ENCODE assay signal across 21 cellular contexts in genomic region chr20:53841741-53842140, GRCh38.
A peak's percentile ranks its signal among the peaks of the same experiment; 100 is the strongest.
DNase-seq lines count a peak whose midpoint lies in the region; ATAC-seq, FAIRE-seq and TF ChIP-seq lines count a peak whose summit lies in the region.
"Had no signal": no experiment of that assay in that cellular context is flagged by ENCODE, and none has a peak within 500 bp of the region (broad histone marks: within the 10 kb centered on the region; RNA-seq: fewer than 3 reads in every experiment).

No MANE protein-coding gene starts in this region.

- in situ Hi-C loops in gastrocnemius medialis (cut with MboI; ENCODE audit: low sequenced_read_pairs in 4 of 4) = no loop called here

- WGBS in testis, 2 donors = 62 to 77% methylated on average over 3 of the region's 3 CpGs

- H3K36me3 ChIP-seq in BLaER1 treated with 17β-estradiol and CSF1 and Interleukin-3, amounts not matched to agents 10 nM and 100 nM = no peaks in the 10 kb centered on the region
- H3K36me3 ChIP-seq in CD8-positive, alpha-beta T cell (ENCODE audit: insufficient read depth, low read length) = no peaks in the 10 kb centered on the region
- no peaks in the 10 kb centered on the region for H3K36me3 ChIP-seq in gastrocnemius medialis
- H3K36me3 ChIP-seq in testis (ENCODE audit: low read depth, missing control alignments) = no peaks in the 10 kb centered on the region
- H3K36me3 ChIP-seq: brain microvascular endothelial cell, right lobe of liver, stomach, WERI-Rb-1 had no signal

- no peaks in the 10 kb centered on the region for H3K27me3 Mint-ChIP-seq in CD8-positive, alpha-beta T cell (ENCODE audit: low read depth)
- no peaks in the 10 kb centered on the region for H3K27me3 Mint-ChIP-seq in activated CD4-positive, alpha-beta memory T cell treated with anti-CD3 and anti-CD28 coated beads, Interleukin-2, amount 10 ng/mL, durations not matched to agents 7 days and 5 days
- H3K27me3 Mint-ChIP-seq in immature natural killer cell (ENCODE audit: low read depth in 3 of 3) = peaks cover 4 to 17% (median 10%) of the 10 kb centered on the region in 3 donors

- no peak for TF ChIP-seq CTCF in CD8-positive, alpha-beta T cell (IDR thresholded peaks at IDR 0.05)
- TF ChIP-seq CTCF in gastrocnemius medialis (IDR thresholded peaks at IDR 0.05 in 4 of 5, conservative IDR thresholded peaks at IDR 0.05 in 1 of 5) = no peak
- no peak for TF ChIP-seq CTCF in testis (IDR thresholded peaks at IDR 0.05)

- peak overlapping the region in 4 of 11 experiments; percentile 13 to 47 (median 32); a peak in 1 of 22 replicates for H3K4me2 ChIP-seq in BLaER1 treated with 17β-estradiol and CSF1 and Interleukin-3, amounts not matched to agents 10 nM and 100 nM

- H3K4me1 ChIP-seq in BLaER1 treated with 17β-estradiol and CSF1 and Interleukin-3, amounts not matched to agents 10 nM and 100 nM = peaks cover 52 to 71% (median 66%) of the 10 kb centered on the region in 10 experiments
- peaks cover 86% of the 10 kb centered on the region for H3K4me1 ChIP-seq in CD8-positive, alpha-beta T cell (ENCODE audit: insufficient read depth, low read length)
- no peaks in the 10 kb centered on the region for H3K4me1 ChIP-seq in gastrocnemius medialis
- H3K4me1 ChIP-seq in testis = no peaks in the 10 kb centered on the region
- H3K4me1 ChIP-seq: right lobe of liver had no signal

- H3K27ac ChIP-seq in BLaER1 treated with 17β-estradiol and CSF1 and Interleukin-3, amounts not matched to agents 10 nM and 100 nM = peak overlapping the region in 8 of 11 experiments; percentile 12 to 87 (median 56); a peak in 11 of 22 replicates
- H3K27ac ChIP-seq in CD8-positive, alpha-beta T cell (ENCODE audit: low read depth, low read length) = peak overlapping the region; percentile 69
- H3K27ac ChIP-seq in gastrocnemius medialis (no peak overlapping the region), testis (no peak overlapping the region)
- H3K27ac ChIP-seq: brain microvascular endothelial cell, parathyroid adenoma, right lobe of liver, WERI-Rb-1 had no signal

- POLR2A ChIA-PET in CD8-positive, alpha-beta T cell (lab: Charles Lee) = interaction anchor here (2.7 kb wide), 1 partner anchor 31 kb away, joined by 11 read pairs; no protein-coding TSS in a partner anchor
- POLR2A ChIA-PET in activated CD4-positive, alpha-beta memory T cell treated with anti-CD3 and anti-CD28 coated beads, Interleukin-2, amount 10 ng/mL, durations not matched to agents 7 days and 5 days (lab: Charles Lee) = interaction anchor here (0.9 to 2.5 kb wide), 3 partner anchors 30 to 43 kb away, joined by 3 to 17 read pairs (median 11); no protein-coding TSS in a partner anchor

- no peak overlapping the region for H3K4me3 ChIP-seq in BLaER1 treated with 17β-estradiol and CSF1 and Interleukin-3, amounts not matched to agents 10 nM and 100 nM
- H3K4me3 ChIP-seq in CD8-positive, alpha-beta T cell (ENCODE audit: low read depth, low read length) = no peak overlapping the region
- H3K4me3 ChIP-seq in gastrocnemius medialis = no peak overlapping the region
- H3K4me3 ChIP-seq in testis = no peak overlapping the region
- H3K4me3 ChIP-seq: lung, right lobe of liver, stomach had no signal

- H3K36me3 Mint-ChIP-seq in CD8-positive, alpha-beta T cell = no peaks in the 10 kb centered on the region
- H3K36me3 Mint-ChIP-seq in activated CD4-positive, alpha-beta memory T cell treated with anti-CD3 and anti-CD28 coated beads, Interleukin-2, amount 10 ng/mL, durations not matched to agents 7 days and 5 days (ENCODE audit: low read depth) = peaks cover 6% of the 10 kb centered on the region
- no peaks in the 10 kb centered on the region for H3K36me3 Mint-ChIP-seq in immature natural killer cell

- H3K4me3 Mint-ChIP-seq in CD8-positive, alpha-beta T cell = no peak overlapping the region
- no peak overlapping the region for H3K4me3 Mint-ChIP-seq in activated CD4-positive, alpha-beta memory T cell treated with anti-CD3 and anti-CD28 coated beads, Interleukin-2, amount 10 ng/mL, durations not matched to agents 7 days and 5 days
- H3K4me3 Mint-ChIP-seq in immature natural killer cell = peak overlapping the region; percentile 47 to 80 (median 62)

- no peak for DNase-seq in CD8-positive, alpha-beta T cell
- DNase-seq in activated CD4-positive, alpha-beta memory T cell treated with anti-CD3 and anti-CD28 coated beads, Interleukin-2, amount 10 ng/mL, durations not matched to agents 7 days and 5 days = no peak
- DNase-seq in immature natural killer cell (no peak), RCC 7860 (ENCODE audit: low spot score) (no peak), gastrocnemius medialis (no peak), testis (no peak)
- DNase-seq: brain microvascular endothelial cell, cortex of kidney, hypothalamus, Karpas-422, NCI-H1105 treated with DMSO at 0.1 percent for 48 hours, NCI-H524 treated with DMSO at 0.1 percent for 48 hours, right lobe of liver, SIG-M5, stomach, WERI-Rb-1 had no signal

- peaks cover 0 to 28% (median 18%) of the 10 kb centered on the region in 11 experiments; a peak in 17 of 22 replicates for H3K9me3 ChIP-seq in BLaER1 treated with 17β-estradiol and CSF1 and Interleukin-3, amounts not matched to agents 10 nM and 100 nM (replicated peaks in 1 of 11)
- H3K9me3 ChIP-seq in CD8-positive, alpha-beta T cell (ENCODE audit: low read length) = no peaks in the 10 kb centered on the region
- no peaks in the 10 kb centered on the region for H3K9me3 ChIP-seq in gastrocnemius medialis
- H3K9me3 ChIP-seq in testis = no peaks in the 10 kb centered on the region
- H3K9me3 ChIP-seq: right lobe of liver, stomach had no signal

- intact Hi-C loops in CD8-positive, alpha-beta T cell (cut with DNase I, micrococcal nuclease) = loop anchor here in 1 of 2 experiments (2.0 kb wide), 2 partner anchors 29 to 107 kb away; no protein-coding TSS in a partner anchor
- intact Hi-C loops in gastrocnemius medialis (cut with DNase I; ENCODE audit: low total_unique reads) = no loop called here
- intact Hi-C loops in testis (cut with DNase I; ENCODE audit: low total_unique reads) = no loop called here

- no peak for ATAC-seq in CD8-positive, alpha-beta T cell
- ATAC-seq in GM21515 (IDR thresholded peaks at IDR 0.05; ENCODE audit: unreplicated experiment) = no peak
- no peak for ATAC-seq in gastrocnemius medialis
- ATAC-seq: right lobe of liver had no signal

- H3K4me1 Mint-ChIP-seq in CD8-positive, alpha-beta T cell (ENCODE audit: low read depth) = peaks cover 86% of the 10 kb centered on the region
- peaks cover 79% of the 10 kb centered on the region for H3K4me1 Mint-ChIP-seq in activated CD4-positive, alpha-beta memory T cell treated with anti-CD3 and anti-CD28 coated beads, Interleukin-2, amount 10 ng/mL, durations not matched to agents 7 days and 5 days
- peaks cover 87 to 93% of the 10 kb centered on the region in 2 donors for H3K4me1 Mint-ChIP-seq in immature natural killer cell

- CTCF ChIA-PET in CD8-positive, alpha-beta T cell (lab: Charles Lee) = interaction anchor here (1.2 kb wide), 1 partner anchor 11 kb away, joined by 6 read pairs; no protein-coding TSS in a partner anchor
- CTCF ChIA-PET in activated CD4-positive, alpha-beta memory T cell treated with anti-CD3 and anti-CD28 coated beads, Interleukin-2, amount 10 ng/mL, durations not matched to agents 7 days and 5 days (lab: Charles Lee) = interaction anchor here (3.1 kb wide), 1 partner anchor 30 kb away, joined by 13 read pairs; no protein-coding TSS in a partner anchor

- H3K27ac Mint-ChIP-seq in CD8-positive, alpha-beta T cell = peak overlapping the region; percentile 94
- H3K27ac Mint-ChIP-seq in activated CD4-positive, alpha-beta memory T cell treated with anti-CD3 and anti-CD28 coated beads, Interleukin-2, amount 10 ng/mL, durations not matched to agents 7 days and 5 days = peak overlapping the region; percentile 96
- peak overlapping the region; percentile 92 to 99 (median 98) for H3K27ac Mint-ChIP-seq in immature natural killer cell

- H3K27me3 ChIP-seq in BLaER1 treated with 17β-estradiol and CSF1 and Interleukin-3, amounts not matched to agents 10 nM and 100 nM = no peaks in the 10 kb centered on the region
- H3K27me3 ChIP-seq in CD8-positive, alpha-beta T cell (ENCODE audit: insufficient read depth, low read length) = no peaks in the 10 kb centered on the region
- H3K27me3 ChIP-seq in gastrocnemius medialis (no peaks in the 10 kb centered on the region), testis (no peaks in the 10 kb centered on the region)
- H3K27me3 ChIP-seq: brain microvascular endothelial cell, right lobe of liver, stomach had no signal

- H4K20me1 ChIP-seq in BLaER1 treated with 17β-estradiol and CSF1 and Interleukin-3, amounts not matched to agents 10 nM and 100 nM = no peaks in the 10 kb centered on the region

- TF ChIP-seq POLR2A in gastrocnemius medialis (IDR thresholded peaks at IDR 0.05) (no peak), testis (IDR thresholded peaks at IDR 0.05) (no peak)

- H3K9me3 Mint-ChIP-seq in CD8-positive, alpha-beta T cell = no peaks in the 10 kb centered on the region
- H3K9me3 Mint-ChIP-seq in activated CD4-positive, alpha-beta memory T cell treated with anti-CD3 and anti-CD28 coated beads, Interleukin-2, amount 10 ng/mL, durations not matched to agents 7 days and 5 days = peaks cover 8% of the 10 kb centered on the region
- H3K9me3 Mint-ChIP-seq in immature natural killer cell = peaks cover 0 to 2% (median 0%) of the 10 kb centered on the region in 6 donors

- no peak overlapping the region for H3K9ac ChIP-seq in BLaER1 treated with 17β-estradiol and CSF1 and Interleukin-3, amounts not matched to agents 10 nM and 100 nM
- H3K9ac ChIP-seq: parathyroid adenoma had no signal

- FAIRE-seq in RCC 7860 (lab: Jason Lieb, UNC) = no peak
- FAIRE-seq: keratinocyte had no signal

Comparison
In these comparisons a context has a peak if more than half of its experiments do, and no peak if none do; other contexts are left out.
1. H3K27ac ChIP-seq: peak in BLaER1 treated with 17β-estradiol and CSF1 and Interleukin-3, amounts not matched to agents 10 nM and 100 nM (8 of 11) and CD8-positive, alpha-beta T cell (single experiment); none in gastrocnemius medialis (0 of 4) and testis (0 of 2).
2. H3K4me3 Mint-ChIP-seq: peak in immature natural killer cell (5 of 5); none in CD8-positive, alpha-beta T cell (single experiment) and activated CD4-positive, alpha-beta memory T cell treated with anti-CD3 and anti-CD28 coated beads, Interleukin-2, amount 10 ng/mL, durations not matched to agents 7 days and 5 days (single experiment).
3. Peak in every context shown above with its lines, with median percentiles within 50 percentile points of each other: H3K27ac Mint-ChIP-seq.